8 cellular contexts compared by ENCODE assay signal in the genomic region with DNA sequence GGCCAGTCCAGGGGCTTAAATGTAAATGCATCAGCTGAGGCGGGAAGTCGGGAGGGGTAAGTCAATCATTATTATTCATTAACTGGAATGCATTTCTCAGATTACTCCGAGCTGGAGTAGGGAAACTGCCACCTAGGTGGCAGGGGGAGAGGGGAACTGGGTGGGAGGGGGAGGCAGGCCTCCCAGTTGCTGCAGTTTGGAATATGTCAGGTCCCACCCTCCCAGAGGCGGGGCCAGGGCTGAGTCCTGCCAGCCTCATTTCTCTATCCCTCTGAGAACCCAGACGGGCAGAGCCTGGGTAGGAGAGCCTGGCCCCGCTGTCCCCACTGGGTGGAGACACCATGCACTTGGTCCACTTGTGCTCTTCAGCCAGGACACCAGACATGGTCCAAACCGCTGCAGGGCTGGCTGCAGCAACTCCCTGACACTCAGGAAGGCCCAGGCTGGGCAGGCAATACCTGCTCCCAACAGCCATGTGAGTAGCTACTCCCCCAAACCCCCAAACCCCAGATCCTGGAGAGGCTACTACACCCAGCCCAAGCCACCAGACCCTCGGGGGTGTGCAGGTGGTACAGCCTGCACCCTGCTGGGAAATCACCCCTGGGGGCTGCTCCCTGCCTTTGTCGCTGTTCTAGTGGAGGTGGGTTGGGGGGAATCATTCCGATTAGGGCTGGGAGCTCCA. TPM values are rescaled to one million over a fixed set of nuclear protein-coding genes. Genes with fewer than 3 reads are reported as not detected.
DNase-seq lines count a peak whose midpoint lies in the region; ATAC-seq, FAIRE-seq and TF ChIP-seq lines count a peak whose summit lies in the region.

A gene with protein sequence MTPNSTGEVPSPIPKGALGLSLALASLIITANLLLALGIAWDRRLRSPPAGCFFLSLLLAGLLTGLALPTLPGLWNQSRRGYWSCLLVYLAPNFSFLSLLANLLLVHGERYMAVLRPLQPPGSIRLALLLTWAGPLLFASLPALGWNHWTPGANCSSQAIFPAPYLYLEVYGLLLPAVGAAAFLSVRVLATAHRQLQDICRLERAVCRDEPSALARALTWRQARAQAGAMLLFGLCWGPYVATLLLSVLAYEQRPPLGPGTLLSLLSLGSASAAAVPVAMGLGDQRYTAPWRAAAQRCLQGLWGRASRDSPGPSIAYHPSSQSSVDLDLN (plus strand): TSS at position 274 of the 682 bp plus-strand sequence. CDS start 1,710 bp downstream, outside the sequence.

- H3K4ac ChIP-seq in H1 (replicated peaks; ENCODE audit: insufficient read length, low read depth, low read length): peak within 1 kb of the TSS; percentile 41

- H3K27me3 ChIP-seq in MM.1S (replicated peaks; ENCODE audit: insufficient read depth, low read length): no peaks in the 10 kb centered on the region
- H3K27me3 ChIP-seq in H1 (replicated peaks in 1 of 4; ENCODE audit: control insufficient read depth in 3 of 4, extremely low read depth in 1 of 4, insufficient read depth in 3 of 4, low read length in 3 of 4): no peaks in the 10 kb centered on the region

- FAIRE-seq in H1 (lab: Jason Lieb, UNC): no peak

- no peak within 1 kb of the TSS for H2BK120ac ChIP-seq in H1 (replicated peaks; ENCODE audit: low read depth, low read length)

- intact Hi-C loops in natural killer cell (cut with micrococcal nuclease): no loop called here

- no peak within 1 kb of the TSS for H2BK20ac ChIP-seq in H1 (ENCODE audit: low read length)

- no peak within 1 kb of the TSS for H2AK5ac ChIP-seq in H1 (ENCODE audit: low read depth, low read length)

- no peaks in the 10 kb centered on the region for H3K9me3 Mint-ChIP-seq in natural killer cell

- no peak for TF ChIP-seq EP300 in H1 (IDR thresholded peaks at IDR 0.05; ENCODE audit: borderline replicate concordance in 1 of 2, low read depth in 2 of 2, low read length in 2 of 2)

- H3K4me1 ChIP-seq in MM.1S (ENCODE audit: low read length) (peaks cover 40% of the 10 kb centered on the region), H1 (replicated peaks in 1 of 4; ENCODE audit: control insufficient read depth in 3 of 4, insufficient read depth in 4 of 4, low read length in 3 of 4) (peaks cover 3 to 22% (median 15%) of the 10 kb centered on the region in 4 experiments)

- H3K4me3 Mint-ChIP-seq in natural killer cell: peak within 1 kb of the TSS; percentile 17

- H3K79me2 ChIP-seq in MM.1S (ENCODE audit: low read length) (0 out of 2 replicates have a peak, but pooled peaks cover 3% of the 10 kb centered on the region), H1 (ENCODE audit: control insufficient read depth in 1 of 2, insufficient read depth in 2 of 2, low read length in 2 of 2) (no peaks in the 10 kb centered on the region)

- DNase-seq in ACHN: peak; percentile 17
- DNase-seq in MM.1S: no peak
- DNase-seq in H1 (ENCODE audit: low read depth in 1 of 2, low spot score in 2 of 2): peak in 1 of 2 experiments; percentile 75
- no peak for DNase-seq in natural killer cell
- DNase-seq in NCI-H226: no peak
- DNase-seq in activated CD4-positive, alpha-beta T cell treated with anti-CD3 and anti-CD28 coated beads, Interleukin-2, amount 50 U/mL, for 4 hours: no peak
- no peak for DNase-seq in anterior cingulate cortex (lab: John Stamatoyannopoulos, UW)

- H3K9ac ChIP-seq in MM.1S (ENCODE audit: low read length) (no peak within 1 kb of the TSS), H1 (replicated peaks in 1 of 4; ENCODE audit: extremely low read depth in 1 of 4, low read depth in 3 of 4, low read length in 3 of 4) (peak within 1 kb of the TSS in 1 of 4 experiments; percentile 22; a peak in 2 of 7 replicates)

- in situ Hi-C loops in ACHN (cut with HindIII; ENCODE audit: low pct_ligation_motif_present, low pct_unique_long_range_greater_than_20kb, low sequenced_read_pairs): no loop called here

- H3K18ac ChIP-seq in H1 (ENCODE audit: extremely low read depth, low read length): no peak within 1 kb of the TSS

- 0 out of 2 replicates have a peak within 1 kb of the TSS, but pooled peaks have one; percentile 1 for H2BK12ac ChIP-seq in H1 (ENCODE audit: low read depth, low read length)

- TF ChIP-seq POLR2A in H1 (IDR thresholded peaks at IDR 0.05; ENCODE audit: control extremely low read depth in 1 of 2, low read depth in 2 of 2, low read length in 2 of 2): no peak

- peaks cover 26 to 42% of the 10 kb centered on the region in 2 donors for H3K4me1 Mint-ChIP-seq in natural killer cell

- no peaks in the 10 kb centered on the region for H3K27me3 Mint-ChIP-seq in natural killer cell (ENCODE audit: low read depth in 2 of 2)

- no peak within 1 kb of the TSS; the same call in 1 of the 2 replicates for H4K8ac ChIP-seq in H1 (ENCODE audit: extremely low read depth, insufficient read depth, low read length)

- no peak within 1 kb of the TSS for H3K14ac ChIP-seq in H1 (ENCODE audit: insufficient read length)

- CTCF ChIA-PET in H1 (lab: Charles Lee; ENCODE audit: partially characterized antibody): interaction anchor here (0.7 to 9.0 kb wide), 6 partner anchors 13 to 304 kb away, joined by 3 to 81 read pairs (median 4); partner anchors contain the start of genes AAMP and PNKD

- H3K36me3 Mint-ChIP-seq in natural killer cell: no peaks in the 10 kb centered on the region

- no peak for ATAC-seq in natural killer cell
- ATAC-seq in GM21526 (IDR thresholded peaks at IDR 0.05; ENCODE audit: low FRiP score, unreplicated experiment): no peak

- no peaks in the 10 kb centered on the region for H3K9me2 ChIP-seq in MM.1S (replicated peaks; ENCODE audit: insufficient read depth, low read length)

- H3K27ac Mint-ChIP-seq in natural killer cell: peak within 1 kb of the TSS; percentile 70 to 90

- peak within 1 kb of the TSS; percentile 49 for H2BK5ac ChIP-seq in H1 (ENCODE audit: low read depth, low read length)

- H2AFZ ChIP-seq in MM.1S (ENCODE audit: low read length): no peak within 1 kb of the TSS
- no peak within 1 kb of the TSS for H2AFZ ChIP-seq in H1 (ENCODE audit: low read length)

- H4K20me1 ChIP-seq in MM.1S (ENCODE audit: insufficient read depth, low read length): no peaks in the 10 kb centered on the region
- peaks cover 0 to 9% of the 10 kb centered on the region in 2 experiments for H4K20me1 ChIP-seq in H1 (replicated peaks in 1 of 2; ENCODE audit: control insufficient read depth in 1 of 2, insufficient read depth in 2 of 2, low read length in 2 of 2)

- 38% methylated on average over 10 of the region's 10 CpGs; no CpG with 5 or more reads in 1 of the 2 experiments for WGBS in H1 (ENCODE audit: extremely low coverage in 1 of 2, insufficient coverage in 1 of 2, insufficient read length in 1 of 2, insufficient replicate concordance in 2 of 2, low coverage in 1 of 2, low lambda C conversion rate in 2 of 2, missing lambda C conversion rate in 1 of 2), 2 experiments

- H3F3A ChIP-seq in MM.1S (ENCODE audit: insufficient read depth, low read length): peaks cover 17% of the 10 kb centered on the region

- H4K91ac ChIP-seq in H1 (replicated peaks; ENCODE audit: insufficient read length, low read length): no peak within 1 kb of the TSS

- H3K9me3 ChIP-seq in MM.1S (replicated peaks; ENCODE audit: insufficient read depth, low read length): no peaks in the 10 kb centered on the region
- no peaks in the 10 kb centered on the region for H3K9me3 ChIP-seq in H1 (ENCODE audit: insufficient read depth in 2 of 2, low read depth in 1 of 2, low read length in 1 of 2)

- no peak within 1 kb of the TSS for H3K23ac ChIP-seq in H1 (ENCODE audit: insufficient read length)

- no peaks in the 10 kb centered on the region for H3K23me2 ChIP-seq in H1 (ENCODE audit: low read depth, low read length)

- POLR2A ChIA-PET in H1 (lab: Charles Lee; ENCODE audit: partially characterized antibody): interaction anchor here (0.9 to 3.7 kb wide), 5 partner anchors 8 to 41 kb away, joined by 3 to 29 read pairs (median 4); partner anchors contain the start of genes AAMP and PNKD

- peak within 1 kb of the TSS; percentile 25 for H3K4me2 ChIP-seq in MM.1S (ENCODE audit: low read depth, low read length)
- H3K4me2 ChIP-seq in H1 (ENCODE audit: insufficient read depth in 1 of 2, low read depth in 2 of 2, low read length in 2 of 2): peak within 1 kb of the TSS; percentile 42 to 46

- H3K56ac ChIP-seq in H1 (replicated peaks; ENCODE audit: insufficient read length, low read depth, low read length): no peak within 1 kb of the TSS

- no peak within 1 kb of the TSS for H3K4me3 ChIP-seq in MM.1S (ENCODE audit: low read length)
- H3K4me3 ChIP-seq in H1 (ENCODE audit: extremely low read depth in 1 of 4, insufficient read depth in 2 of 4, low read depth in 3 of 4, low read length in 4 of 4): no peak within 1 kb of the TSS; a peak in 1 of 8 replicates

- H4K5ac ChIP-seq in H1 (ENCODE audit: insufficient read length, low read depth, low read length): no peak within 1 kb of the TSS

- H3K27ac ChIP-seq in MM.1S (ENCODE audit: low read length) (peak within 1 kb of the TSS; percentile 20; the same call in 1 of the 2 replicates), H1 (ENCODE audit: low read depth, low read length) (no peak within 1 kb of the TSS)

- H3K36me3 ChIP-seq in MM.1S (replicated peaks; ENCODE audit: insufficient read depth, low read length): no peaks in the 10 kb centered on the region
- H3K36me3 ChIP-seq in H1 (ENCODE audit: control insufficient read depth in 2 of 4, insufficient read depth in 4 of 4, low read length in 3 of 4): peaks cover 6 to 24% (median 12%) of the 10 kb centered on the region in 4 experiments; a peak in 7 of 8 replicates

- no peak; a peak in 1 of 4 replicates for TF ChIP-seq RAD21 in H1 (IDR thresholded peaks at IDR 0.05 in 1 of 2, conservative IDR thresholded peaks at IDR 0.05 in 1 of 2; ENCODE audit: low read depth in 2 of 2, low read length in 2 of 2)

- H3K79me1 ChIP-seq in H1 (ENCODE audit: low read depth, low read length): no peaks in the 10 kb centered on the region

- peak within 1 kb of the TSS; percentile 3; the same call in 1 of the 2 replicates for H2BK15ac ChIP-seq in H1 (ENCODE audit: low read length)

- TF ChIP-seq CTCF in MM.1S (IDR thresholded peaks at IDR 0.05; ENCODE audit: low read length): no peak
- no peak for TF ChIP-seq CTCF in H1 (IDR thresholded peaks at IDR 0.05; ENCODE audit: control extremely low read depth in 1 of 3, insufficient read depth in 1 of 3, low read depth in 1 of 3, low read length in 3 of 3)
- no peak for TF ChIP-seq CTCF in natural killer cell (IDR thresholded peaks at IDR 0.05)

TF ChIP-seq in H1, 55 proteins besides CTCF, POLR2A, EP300 and RAD21 (continues in another document):
- no peak for TF ChIP-seq NANOG (IDR thresholded peaks at IDR 0.05; ENCODE audit: insufficient read depth, low read depth, low read length, poor library complexity, severe bottlenecking)

RNA-seq across cellular contexts. Expression of the gene that starts here (rescaled TPM):
- 0.32 and 0.63 TPM in 2 replicates for total RNA-seq in H1 (2021; fragmentation: NEBNext Ultra II Directional; extraction: Animal tissue kit (Norgen Biotek cat#: 25700))
- polyA plus RNA-seq in H1 (2011; rRNA removed): 0.49 and 0.59 TPM in 2 replicates
- polyA plus RNA-seq in H1 (2011; cell fraction: cytosol; rRNA removed): 0.36 TPM
- polyA plus RNA-seq in H1 (2011; cell fraction: nucleus; rRNA removed): 0.70 TPM
- polyA plus RNA-seq in H1 (2012, experiment 1 of 2): 0.28 to 0.38 TPM (median 0.29 TPM) in 3 of 4 replicates, not detected in the other
- 0.22 TPM for polyA plus RNA-seq in H1 (2012, experiment 2 of 2)
- polyA plus RNA-seq in H1 (2013, experiment 1 of 2): 0.20 TPM
- polyA plus RNA-seq in H1 (2013, experiment 2 of 2): 0.24 TPM
- polyA minus RNA-seq in H1 (2011; rRNA and poly(A)+ RNA removed): 0.22 and 0.54 TPM in 2 replicates
- polyA minus RNA-seq in H1 (2011; cell fraction: cytosol; rRNA and poly(A)+ RNA removed): not detected
- polyA minus RNA-seq in H1 (2011; cell fraction: nucleus; rRNA and poly(A)+ RNA removed): 0.60 TPM
- 1 to 10 TPM; 1.4 to 3.3 (median 2.6) TPM for total RNA-seq in natural killer cell
